In genomic region chr2:46831037-46831868, GRCh38 we compare ENCODE assay signal across 22 cellular contexts.
A peak's percentile ranks its signal among the peaks of the same experiment; 100 is the strongest.
DNase-seq lines count a peak whose midpoint lies in the region; ATAC-seq, FAIRE-seq and TF ChIP-seq lines count a peak whose summit lies in the region.
"Had no signal": no experiment of that assay in that cellular context is flagged by ENCODE, and none has a peak within 500 bp of the region (broad histone marks: within the 10 kb centered on the region; RNA-seq: fewer than 3 reads in every experiment).

No MANE protein-coding gene starts in this region.

- no peaks in the 10 kb centered on the region for H3K9me3 Mint-ChIP-seq in activated naive CD4-positive, alpha-beta T cell treated with anti-CD3 and anti-CD28 coated beads for 36 hours
- H3K9me3 Mint-ChIP-seq in stimulated activated memory B cell treated with anti-CD40 and anti-IgM and Interleukin-4, amounts not matched to agents 10 μg/mL and 1 μg/mL and 100 μg/mL, for 72 hours = peaks cover 9% of the 10 kb centered on the region

- H3K4me1 ChIP-seq in adipocyte (ENCODE audit: control insufficient read depth, insufficient read depth, low read length) (peaks cover 38% of the 10 kb centered on the region), gastroesophageal sphincter (peaks cover 0 to 11% (median 0%) of the 10 kb centered on the region in 3 donors), subcutaneous abdominal adipose tissue (ENCODE audit: control insufficient read depth in 5 of 5, insufficient read depth in 5 of 5, low read length in 5 of 5) (peaks cover 0 to 18% (median 12%) of the 10 kb centered on the region in 5 donors)

- no peak for TF ChIP-seq POLR2A in gastroesophageal sphincter (IDR thresholded peaks at IDR 0.05)

- no peaks in the 10 kb centered on the region for H3K4me1 Mint-ChIP-seq in activated naive CD4-positive, alpha-beta T cell treated with anti-CD3 and anti-CD28 coated beads for 36 hours (ENCODE audit: low read depth)
- H3K4me1 Mint-ChIP-seq in stimulated activated memory B cell treated with anti-CD40 and anti-IgM and Interleukin-4, amounts not matched to agents 10 μg/mL and 1 μg/mL and 100 μg/mL, for 72 hours = peaks cover 5% of the 10 kb centered on the region
- H3K4me1 Mint-ChIP-seq: activated naive CD4-positive, alpha-beta T cell treated with anti-CD3 and anti-CD28 coated beads, Interleukin-2, amount 50 U/mL, for 24 hours; brain had no signal

- peaks cover 7% of the 10 kb centered on the region for H3K9me3 ChIP-seq in adipocyte (ENCODE audit: control insufficient read depth, low read length)
- no peaks in the 10 kb centered on the region for H3K9me3 ChIP-seq in gastroesophageal sphincter
- H3K9me3 ChIP-seq in subcutaneous abdominal adipose tissue (ENCODE audit: control insufficient read depth in 5 of 5, low read length in 5 of 5) = peaks cover 0 to 5% (median 4%) of the 10 kb centered on the region in 5 donors
- H3K9me3 ChIP-seq: mucosa of descending colon, stomach had no signal

- TF ChIP-seq CTCF in gastroesophageal sphincter (IDR thresholded peaks at IDR 0.05) (no peak), D721Med (IDR thresholded peaks at IDR 0.05; ENCODE audit: insufficient read depth, missing control alignments) (no peak)

- H3K4me3 Mint-ChIP-seq in activated naive CD4-positive, alpha-beta T cell treated with anti-CD3 and anti-CD28 coated beads for 36 hours = no peak overlapping the region
- H3K4me3 Mint-ChIP-seq in stimulated activated memory B cell treated with anti-CD40 and anti-IgM and Interleukin-4, amounts not matched to agents 10 μg/mL and 1 μg/mL and 100 μg/mL, for 72 hours = no peak overlapping the region
- H3K4me3 Mint-ChIP-seq: activated naive CD4-positive, alpha-beta T cell treated with anti-CD3 and anti-CD28 coated beads, Interleukin-2, amount 50 U/mL, for 24 hours; brain had no signal

- intact Hi-C loops in activated naive CD4-positive, alpha-beta T cell treated with anti-CD3 and anti-CD28 coated beads for 36 hours (cut with micrococcal nuclease) = no loop called here

- H3K36me3 ChIP-seq in adipocyte (ENCODE audit: control insufficient read depth, insufficient read depth, low read length, severe bottlenecking) = no peaks in the 10 kb centered on the region
- no peaks in the 10 kb centered on the region for H3K36me3 ChIP-seq in gastroesophageal sphincter
- H3K36me3 ChIP-seq in subcutaneous abdominal adipose tissue (ENCODE audit: control insufficient read depth in 5 of 5, insufficient read depth in 5 of 5, low read length in 5 of 5) = no peaks in the 10 kb centered on the region
- H3K36me3 ChIP-seq: BLaER1 treated with 17β-estradiol and CSF1 and Interleukin-3, amounts not matched to agents 10 nM and 100 nM; heart right ventricle; stomach had no signal

- peaks cover 4% of the 10 kb centered on the region for H3K27me3 Mint-ChIP-seq in activated naive CD4-positive, alpha-beta T cell treated with anti-CD3 and anti-CD28 coated beads for 36 hours (ENCODE audit: low read depth)
- H3K27me3 Mint-ChIP-seq in stimulated activated memory B cell treated with anti-CD40 and anti-IgM and Interleukin-4, amounts not matched to agents 10 μg/mL and 1 μg/mL and 100 μg/mL, for 72 hours = peaks cover 44% of the 10 kb centered on the region

- 74 to 84% methylated on average over 5 to 6 of the region's 7 CpGs for WGBS in gastroesophageal sphincter (ENCODE audit: low coverage in 1 of 2), 2 donors

- H3K4me3 ChIP-seq in adipocyte (ENCODE audit: low read length) (peak overlapping the region; percentile 6), gastroesophageal sphincter (no peak overlapping the region), subcutaneous abdominal adipose tissue (ENCODE audit: low read depth in 1 of 5, low read length in 5 of 5) (peak overlapping the region in 1 of 5 donors; percentile 15)
- H3K4me3 ChIP-seq: BLaER1 treated with 17β-estradiol and CSF1 and Interleukin-3, amounts not matched to agents 10 nM and 100 nM; dorsolateral prefrontal cortex; heart right ventricle; mucosa of descending colon; stomach had no signal

- no peaks in the 10 kb centered on the region for H3K27me3 ChIP-seq in adipocyte (replicated peaks; ENCODE audit: control insufficient read depth, insufficient read depth, low read length)
- H3K27me3 ChIP-seq in gastroesophageal sphincter = no peaks in the 10 kb centered on the region
- H3K27me3 ChIP-seq in subcutaneous abdominal adipose tissue (ENCODE audit: control insufficient read depth in 5 of 5, insufficient read depth in 4 of 5, low read length in 5 of 5) = no peaks in the 10 kb centered on the region
- H3K27me3 ChIP-seq: BLaER1 treated with 17β-estradiol and CSF1 and Interleukin-3, amounts not matched to agents 10 nM and 100 nM; dorsolateral prefrontal cortex; heart right ventricle; stomach had no signal

- H3K36me3 Mint-ChIP-seq in activated naive CD4-positive, alpha-beta T cell treated with anti-CD3 and anti-CD28 coated beads for 36 hours (ENCODE audit: low read depth) = no peaks in the 10 kb centered on the region
- H3K36me3 Mint-ChIP-seq in stimulated activated memory B cell treated with anti-CD40 and anti-IgM and Interleukin-4, amounts not matched to agents 10 μg/mL and 1 μg/mL and 100 μg/mL, for 72 hours = no peaks in the 10 kb centered on the region
- H3K36me3 Mint-ChIP-seq: brain had no signal

- H3K27ac Mint-ChIP-seq in activated naive CD4-positive, alpha-beta T cell treated with anti-CD3 and anti-CD28 coated beads for 36 hours = no peak overlapping the region
- H3K27ac Mint-ChIP-seq in stimulated activated memory B cell treated with anti-CD40 and anti-IgM and Interleukin-4, amounts not matched to agents 10 μg/mL and 1 μg/mL and 100 μg/mL, for 72 hours = no peak overlapping the region
- H3K27ac Mint-ChIP-seq: activated naive CD4-positive, alpha-beta T cell treated with anti-CD3 and anti-CD28 coated beads, Interleukin-2, amount 50 U/mL, for 24 hours had no signal

- TF ChIP-seq EP300 in gastroesophageal sphincter (IDR thresholded peaks at IDR 0.05) = no peak

- H3K27ac ChIP-seq in gastroesophageal sphincter (peak overlapping the region in 3 of 4 donors; percentile 16 to 31 (median 26)), subcutaneous abdominal adipose tissue (ENCODE audit: low read depth, low read length) (peak overlapping the region; percentile 35), substantia nigra (ENCODE audit: low read depth, low read length, poor library complexity, severe bottlenecking) (no peak overlapping the region)
- H3K27ac ChIP-seq: BLaER1 treated with 17β-estradiol and CSF1 and Interleukin-3, amounts not matched to agents 10 nM and 100 nM; dorsolateral prefrontal cortex; heart right ventricle; stomach had no signal

- H3K9ac ChIP-seq in adipocyte (ENCODE audit: low read length) = peak overlapping the region; percentile 70
- H3K9ac ChIP-seq in subcutaneous abdominal adipose tissue (ENCODE audit: low read length in 5 of 5) = no peak overlapping the region
- H3K9ac ChIP-seq: BLaER1 treated with 17β-estradiol and CSF1 and Interleukin-3, amounts not matched to agents 10 nM and 100 nM had no signal

- ATAC-seq in gastroesophageal sphincter = peak; percentile 54
- no peak for ATAC-seq in stimulated activated memory B cell treated with anti-CD40 and anti-IgM and Interleukin-4, amounts not matched to agents 10 μg/mL and 1 μg/mL and 100 μg/mL, for 72 hours
- ATAC-seq: heart right ventricle, left cardiac atrium, mucosa of descending colon, Panc1 had no signal

- DNase-seq in EH (ENCODE audit: low read depth) (peak; percentile 94), adipocyte (ENCODE audit: low read depth) (peak; percentile 70), D721Med (ENCODE audit: insufficient read length, low spot score) (no peak), substantia nigra (lab: John Stamatoyannopoulos, UW) (no peak)
- no peak for DNase-seq in activated naive CD4-positive, alpha-beta T cell treated with anti-CD3 and anti-CD28 coated beads for 36 hours
- DNase-seq: activated CD4-positive, alpha-beta T cell treated with anti-CD3 and anti-CD28 coated beads for 48 hours; dorsolateral prefrontal cortex; GOT3; heart right ventricle; left cardiac atrium; mucosa of descending colon; NCI-H1048; NCI-H748 treated with DMSO at 0.1 percent for 48 hours; stomach had no signal

- no peak for FAIRE-seq in D721Med (lab: Jason Lieb, UNC)
- FAIRE-seq: TTC549 had no signal

- CTCF ChIA-PET in activated naive CD4-positive, alpha-beta T cell treated with anti-CD3 and anti-CD28 coated beads for 36 hours (lab: Charles Lee) = no interaction called here

Comparison
In these comparisons a context has a peak if more than half of its experiments do, and no peak if none do; other contexts are left out.
1. DNase-seq: peak in EH (single experiment) and adipocyte (single experiment); none in activated naive CD4-positive, alpha-beta T cell treated with anti-CD3 and anti-CD28 coated beads for 36 hours (single experiment), D721Med (single experiment) and substantia nigra (0 of 49).